In genomic region chr7:6575246-6576023, GRCh38 we compare ENCODE assay signal across 20 cellular contexts. TPM values are rescaled to one million over a fixed set of nuclear protein-coding genes. Genes with fewer than 3 reads are reported as not detected.
A peak's percentile ranks its signal among the peaks of the same experiment; 100 is the strongest.
DNase-seq lines count a peak whose midpoint lies in the region; ATAC-seq and TF ChIP-seq lines count a peak whose summit lies in the region.
"Had no signal": no experiment of that assay in that cellular context is flagged by ENCODE, and none has a peak within 500 bp of the region (broad histone marks: within the 10 kb centered on the region; RNA-seq: fewer than 3 reads in every experiment).

No MANE protein-coding gene starts in this region.

- H3K36me3 Mint-ChIP-seq in activated T-cell treated with anti-CD3 and anti-CD28 coated beads, Interleukin-2, amount 50 U/mL, for 24 hours (ENCODE audit: low read depth): peaks cover 15% of the 10 kb centered on the region
- no peaks in the 10 kb centered on the region for H3K36me3 Mint-ChIP-seq in activated T-cell treated with anti-CD3 and anti-CD28 coated beads, Interleukin-2, amount 50 U/mL, for 4 hours (ENCODE audit: insufficient read depth)
- H3K36me3 Mint-ChIP-seq in IgD-negative memory B cell (peaks cover 1% of the 10 kb centered on the region), neural crest cell (ENCODE audit: low read depth) (peaks cover 4% of the 10 kb centered on the region)
- H3K36me3 Mint-ChIP-seq in activated naive CD8-positive, alpha-beta T cell treated with anti-CD3 and anti-CD28 coated beads, Interleukin-2, amount 50 U/mL, for 24 hours (ENCODE audit: low read depth): no peaks in the 10 kb centered on the region

- peak overlapping the region; percentile 83 for H3K4me3 Mint-ChIP-seq in activated T-cell treated with anti-CD3 and anti-CD28 coated beads, Interleukin-2, amount 50 U/mL, for 24 hours
- H3K4me3 Mint-ChIP-seq in activated T-cell treated with anti-CD3 and anti-CD28 coated beads, Interleukin-2, amount 50 U/mL, for 4 hours: no peak overlapping the region
- H3K4me3 Mint-ChIP-seq in IgD-negative memory B cell (peak overlapping the region in 2 of 4 donors; percentile 59 to 91), neural crest cell (peak overlapping the region; percentile 82)
- peak overlapping the region; percentile 83 for H3K4me3 Mint-ChIP-seq in activated naive CD8-positive, alpha-beta T cell treated with anti-CD3 and anti-CD28 coated beads, Interleukin-2, amount 50 U/mL, for 24 hours

- no peaks in the 10 kb centered on the region for H3K27me3 Mint-ChIP-seq in activated T-cell treated with anti-CD3 and anti-CD28 coated beads, Interleukin-2, amount 50 U/mL, for 24 hours
- peaks cover 5% of the 10 kb centered on the region for H3K27me3 Mint-ChIP-seq in activated T-cell treated with anti-CD3 and anti-CD28 coated beads, Interleukin-2, amount 50 U/mL, for 4 hours (ENCODE audit: low read depth)
- H3K27me3 Mint-ChIP-seq in IgD-negative memory B cell (peaks cover 4% of the 10 kb centered on the region), neural crest cell (ENCODE audit: low read depth) (peaks cover 2% of the 10 kb centered on the region)
- H3K27me3 Mint-ChIP-seq in activated naive CD8-positive, alpha-beta T cell treated with anti-CD3 and anti-CD28 coated beads, Interleukin-2, amount 50 U/mL, for 24 hours: no peaks in the 10 kb centered on the region

- no peak for TF ChIP-seq CTCF in neural crest cell (conservative IDR thresholded peaks at IDR 0.05)

- intact Hi-C loops in posterior vena cava (cut with DNase I): no loop called here

- no peak for ATAC-seq in activated T-cell treated with anti-CD3 and anti-CD28 coated beads, Interleukin-2, amount 50 U/mL, for 4 hours
- ATAC-seq in activated naive CD8-positive, alpha-beta T cell treated with anti-CD3 and anti-CD28 coated beads, Interleukin-2, amount 50 U/mL, for 24 hours: no peak
- ATAC-seq in GM19397 (IDR thresholded peaks at IDR 0.05; ENCODE audit: unreplicated experiment): no peak
- ATAC-seq in HG02759 (IDR thresholded peaks at IDR 0.05; ENCODE audit: unreplicated experiment): no peak
- ATAC-seq: esophagus mucosa, lower lobe of right lung, right cardiac atrium had no signal

- no peak for DNase-seq in activated T-cell treated with anti-CD3 and anti-CD28 coated beads, Interleukin-2, amount 50 U/mL, for 24 hours
- no peak for DNase-seq in activated T-cell treated with anti-CD3 and anti-CD28 coated beads, Interleukin-2, amount 50 U/mL, for 4 hours
- DNase-seq in activated naive CD8-positive, alpha-beta T cell treated with anti-CD3 and anti-CD28 coated beads, Interleukin-2, amount 50 U/mL, for 24 hours: no peak
- DNase-seq in neural crest cell (ENCODE audit: low read depth, low spot score) (no peak), posterior vena cava (ENCODE audit: low spot score) (no peak)
- DNase-seq: activated CD4-positive, alpha-beta T cell treated with anti-CD3 and anti-CD28 coated beads, Interleukin-2, amount 50 U/mL, for 4 hours; activated effector memory CD4-positive, alpha-beta T cell treated with anti-CD3 and anti-CD28 coated beads, Interleukin-2, amount 50 U/mL, for 16 hours; GDM1; lower lobe of right lung had no signal

- H3K27ac Mint-ChIP-seq in activated T-cell treated with anti-CD3 and anti-CD28 coated beads, Interleukin-2, amount 50 U/mL, for 24 hours: no peak overlapping the region
- H3K27ac Mint-ChIP-seq in IgD-negative memory B cell: peak overlapping the region in 2 of 3 donors; percentile 19 to 79
- H3K27ac Mint-ChIP-seq in activated naive CD8-positive, alpha-beta T cell treated with anti-CD3 and anti-CD28 coated beads, Interleukin-2, amount 50 U/mL, for 24 hours: no peak overlapping the region
- H3K27ac Mint-ChIP-seq in neural crest cell (ENCODE audit: unreplicated experiment): peak overlapping the region; percentile 4

- no peaks in the 10 kb centered on the region for H3K9me3 Mint-ChIP-seq in activated T-cell treated with anti-CD3 and anti-CD28 coated beads, Interleukin-2, amount 50 U/mL, for 24 hours
- no peaks in the 10 kb centered on the region for H3K9me3 Mint-ChIP-seq in activated T-cell treated with anti-CD3 and anti-CD28 coated beads, Interleukin-2, amount 50 U/mL, for 4 hours
- H3K9me3 Mint-ChIP-seq in IgD-negative memory B cell (no peaks in the 10 kb centered on the region), neural crest cell (no peaks in the 10 kb centered on the region)
- no peaks in the 10 kb centered on the region for H3K9me3 Mint-ChIP-seq in activated naive CD8-positive, alpha-beta T cell treated with anti-CD3 and anti-CD28 coated beads, Interleukin-2, amount 50 U/mL, for 24 hours

- H3K4me1 Mint-ChIP-seq in activated T-cell treated with anti-CD3 and anti-CD28 coated beads, Interleukin-2, amount 50 U/mL, for 24 hours (ENCODE audit: low read depth): peaks cover 23% of the 10 kb centered on the region
- H3K4me1 Mint-ChIP-seq in activated T-cell treated with anti-CD3 and anti-CD28 coated beads, Interleukin-2, amount 50 U/mL, for 4 hours (ENCODE audit: low read depth): no peaks in the 10 kb centered on the region
- peaks cover 7 to 8% (median 8%) of the 10 kb centered on the region in 3 donors for H3K4me1 Mint-ChIP-seq in IgD-negative memory B cell
- H3K4me1 Mint-ChIP-seq in activated naive CD8-positive, alpha-beta T cell treated with anti-CD3 and anti-CD28 coated beads, Interleukin-2, amount 50 U/mL, for 24 hours: peaks cover 13% of the 10 kb centered on the region
- H3K4me1 Mint-ChIP-seq in neural crest cell: peaks cover 19% of the 10 kb centered on the region

RNA-seq across cellular contexts. Expression of gene ZDHHC4, which starts 1.8 kb away (rescaled TPM):
- total RNA-seq in activated T-cell treated with anti-CD3 and anti-CD28 coated beads, Interleukin-2, amount 50 U/mL, for 4 hours: 10 to 100 TPM; 23.6 to 33.5 (median 27.5) TPM
- 71.7 TPM for polyA plus RNA-seq in IgD-negative memory B cell
- total RNA-seq in neural crest cell: 74.3 and 78.6 TPM in 2 replicates
- total RNA-seq in posterior vena cava: 10 to 100 TPM; 34.2 to 36.9 TPM

RNA-seq across cellular contexts. Expression of gene INTS15, which starts 14.4 kb away (rescaled TPM):
- total RNA-seq in activated T-cell treated with anti-CD3 and anti-CD28 coated beads, Interleukin-2, amount 50 U/mL, for 4 hours: 10 to 100 TPM; 51.4 to 60.1 (median 59.1) TPM
- 41.3 TPM for polyA plus RNA-seq in IgD-negative memory B cell
- total RNA-seq in neural crest cell (50.4 and 55.7 TPM in 2 replicates), posterior vena cava (10 to 100 TPM; 16.0 to 20.6 TPM)

RNA-seq across cellular contexts. Expression of gene GRID2IP, which starts 24.2 kb away (rescaled TPM):
- under 1 TPM in 1 of 3 donors, not detected in 2; 0.13 TPM for total RNA-seq in activated T-cell treated with anti-CD3 and anti-CD28 coated beads, Interleukin-2, amount 50 U/mL, for 4 hours
- polyA plus RNA-seq in IgD-negative memory B cell: 0.09 TPM
- total RNA-seq in neural crest cell (0.54 and 0.61 TPM in 2 replicates), posterior vena cava (not detected)
- total RNA-seq: glomerular endothelial cell, H4, HT1080, NCI-H460, subcutaneous adipose tissue, vagina had no signal

RNA-seq across cellular contexts. Expression of gene ZNF853, which starts 40.0 kb away (rescaled TPM):
- total RNA-seq in activated T-cell treated with anti-CD3 and anti-CD28 coated beads, Interleukin-2, amount 50 U/mL, for 4 hours: 1 to 10 TPM; 2.2 to 3.5 (median 3.0) TPM
- 1.5 TPM for polyA plus RNA-seq in IgD-negative memory B cell
- 9.2 and 9.7 TPM in 2 replicates for total RNA-seq in neural crest cell
- 10 to 100 TPM in 1 of 2 donors, 1 to 10 TPM in 1; 8.1 to 11.9 TPM for total RNA-seq in posterior vena cava

Comparison
In these comparisons a context has a peak if more than half of its experiments do, and no peak if none do; other contexts are left out.
1. H3K27ac Mint-ChIP-seq: peak in IgD-negative memory B cell (2 of 3) and neural crest cell (single experiment); none in activated T-cell treated with anti-CD3 and anti-CD28 coated beads, Interleukin-2, amount 50 U/mL, for 24 hours (single experiment) and activated naive CD8-positive, alpha-beta T cell treated with anti-CD3 and anti-CD28 coated beads, Interleukin-2, amount 50 U/mL, for 24 hours (single experiment).